Comparison of ENCODE assay signal across 9 cellular contexts in genomic region chr15:68316061-68316804, GRCh38. TPM values are rescaled to one million over a fixed set of nuclear protein-coding genes. Genes with fewer than 3 reads are reported as not detected.
DNase-seq lines count a peak whose midpoint lies in the region; FAIRE-seq and TF ChIP-seq lines count a peak whose summit lies in the region.
"Had no signal": no experiment of that assay in that cellular context is flagged by ENCODE, and none has a peak within 500 bp of the region (broad histone marks: within the 10 kb centered on the region; RNA-seq: fewer than 3 reads in every experiment).

No MANE protein-coding gene starts in this region.

- H3K4me3 Mint-ChIP-seq in nephron = peak overlapping the region in 1 of 3 experiments; percentile 40

- H3K4me1 ChIP-seq in prostate gland (replicated peaks) = no peaks in the 10 kb centered on the region

- intact Hi-C loops in prostate gland (cut with DNase I) = no loop called here

- no peaks in the 10 kb centered on the region for H3K27me3 ChIP-seq in bronchial epithelial cell (ENCODE audit: control insufficient read depth, insufficient read depth, low read length)
- no peaks in the 10 kb centered on the region for H3K27me3 ChIP-seq in prostate gland (replicated peaks; ENCODE audit: insufficient read depth)

- 74% methylated on average over 17 of the region's 17 CpGs for WGBS in prostate gland

- H3K9me3 ChIP-seq in prostate gland = no peaks in the 10 kb centered on the region

- no peaks in the 10 kb centered on the region for H3K9me3 Mint-ChIP-seq in nephron

- no peak overlapping the region for H3K4me3 ChIP-seq in bronchial epithelial cell (ENCODE audit: low read depth, low read length)
- H3K4me3 ChIP-seq in prostate gland = no peak overlapping the region

- peaks cover 9% of the 10 kb centered on the region for H3K27me3 Mint-ChIP-seq in nephron (ENCODE audit: low read depth)

- H3K36me3 ChIP-seq in bronchial epithelial cell (ENCODE audit: control insufficient read depth, insufficient read depth, low read length) (no peaks in the 10 kb centered on the region), prostate gland (no peaks in the 10 kb centered on the region)

- DNase-seq in ELF-1 (ENCODE audit: low read depth, low spot score) (peak; percentile 60), HuH-7.5 (ENCODE audit: low spot score) (peak; percentile 51), bronchial epithelial cell (ENCODE audit: low read depth) (no peak), NCI-H446 (lab: John Stamatoyannopoulos, UW) (no peak), prostate gland (ENCODE audit: low spot score) (no peak), NCI-H1436 (lab: John Stamatoyannopoulos, UW) (no peak), cerebellum (ENCODE audit: low spot score) (no peak)
- DNase-seq: central memory CD4-positive, alpha-beta T cell had no signal

- H3K4me1 Mint-ChIP-seq in nephron = peaks cover 44% of the 10 kb centered on the region

- H3K36me3 Mint-ChIP-seq in nephron (ENCODE audit: low read depth) = no peaks in the 10 kb centered on the region

- TF ChIP-seq CTCF in bronchial epithelial cell (IDR thresholded peaks at IDR 0.05; ENCODE audit: insufficient read depth, low read length, severe bottlenecking) = peak; percentile 44
- peak; percentile 29 to 47 (median 33) for TF ChIP-seq CTCF in nephron (IDR thresholded peaks at IDR 0.05; ENCODE audit: unreplicated experiment in 3 of 3)
- TF ChIP-seq CTCF in prostate gland (IDR thresholded peaks at IDR 0.05) = no peak

- TF ChIP-seq POLR2A in prostate gland (IDR thresholded peaks at IDR 0.05) = no peak

- peak overlapping the region; percentile 23 to 72 (median 49) for H3K27ac Mint-ChIP-seq in nephron

- no peak overlapping the region for H3K27ac ChIP-seq in prostate gland

- peak; percentile 7 for FAIRE-seq in bronchial epithelial cell (lab: Jason Lieb, UNC)

RNA-seq across cellular contexts. Expression of gene FEM1B, which starts 38.7 kb away (rescaled TPM):
- 73.5 and 94.2 TPM in 2 replicates for total RNA-seq in bronchial epithelial cell
- 10 to 100 TPM; 46.0 to 50.0 TPM for total RNA-seq in prostate gland
- 130 TPM for total RNA-seq in cerebellum

Comparison
In these comparisons a context has a peak if more than half of its experiments do, and no peak if none do; other contexts are left out.
1. DNase-seq: peak in ELF-1 (single experiment) and HuH-7.5 (single experiment); none in bronchial epithelial cell (single experiment), NCI-H446 (0 of 2), prostate gland (single experiment), NCI-H1436 (single experiment) and cerebellum (single experiment).
2. CTCF ChIP-seq: peak in bronchial epithelial cell (single experiment) and nephron (3 of 3); none in prostate gland (0 of 4).